Comparison of ENCODE assay signal across 26 cellular contexts in genomic region chr5:139248826-139249453, GRCh38.
"Had no signal": no experiment of that assay in that cellular context is flagged by ENCODE, and none has a peak within 500 bp of the region (broad histone marks: within the 10 kb centered on the region; RNA-seq: fewer than 3 reads in every experiment).

No MANE protein-coding gene starts in this region.

- H3K9me3 Mint-ChIP-seq: effector memory CD8-positive, alpha-beta T cell; endodermal cell; mesothelial cell of epicardium had no signal

- H3K4me1 ChIP-seq: gastrocnemius medialis had no signal

- FAIRE-seq: colon, endometrium, islet of Langerhans, keratinocyte had no signal

- H3K27me3 Mint-ChIP-seq: effector memory CD8-positive, alpha-beta T cell had no signal

- H3K4me3 Mint-ChIP-seq: effector memory CD8-positive, alpha-beta T cell; endodermal cell; mesothelial cell of epicardium had no signal

- H3K36me3 Mint-ChIP-seq: mesothelial cell of epicardium had no signal

- H3K27ac Mint-ChIP-seq: effector memory CD8-positive, alpha-beta T cell; endodermal cell; mesothelial cell of epicardium had no signal

- DNase-seq: effector CD8-positive, alpha-beta T cell; effector memory CD8-positive, alpha-beta T cell; endodermal cell; erythroblast; esophagus squamous epithelium; foreskin fibroblast; foreskin melanocyte; gastrocnemius medialis; glutamatergic neuron; head of caudate nucleus; heart right ventricle; hippocampal formation; left cardiac atrium; left lung; left ventricle myocardium superior; lower lobe of right lung; mesenchymal stem cell; mucosa of descending colon had no signal

- H3K9me3 ChIP-seq: esophagus squamous epithelium, gastrocnemius medialis, heart right ventricle, left lung, lower lobe of right lung, mucosa of descending colon had no signal

- H3K4me3 ChIP-seq: coronary artery, esophagus squamous epithelium, gastrocnemius medialis, heart right ventricle, left lung, lower lobe of right lung, mucosa of descending colon had no signal

- ATAC-seq: effector memory CD8-positive, alpha-beta T cell; esophagus mucosa; gastrocnemius medialis; heart right ventricle; left cardiac atrium; left lung; left ventricle myocardium superior; lower lobe of right lung; mucosa of descending colon had no signal

- H3K36me3 ChIP-seq: esophagus squamous epithelium, gastrocnemius medialis, heart right ventricle, left lung, lower lobe of right lung had no signal

- H3K27me3 ChIP-seq: esophagus squamous epithelium, gastrocnemius medialis, heart right ventricle, left lung had no signal

- H3K4me1 Mint-ChIP-seq: endodermal cell had no signal

- H3K27ac ChIP-seq: coronary artery, epithelial cell of prostate, esophagus squamous epithelium, gastrocnemius medialis, heart right ventricle, left lung, lower lobe of right lung had no signal
